Comparison of ENCODE assay signal across 19 cellular contexts in the genomic region with DNA sequence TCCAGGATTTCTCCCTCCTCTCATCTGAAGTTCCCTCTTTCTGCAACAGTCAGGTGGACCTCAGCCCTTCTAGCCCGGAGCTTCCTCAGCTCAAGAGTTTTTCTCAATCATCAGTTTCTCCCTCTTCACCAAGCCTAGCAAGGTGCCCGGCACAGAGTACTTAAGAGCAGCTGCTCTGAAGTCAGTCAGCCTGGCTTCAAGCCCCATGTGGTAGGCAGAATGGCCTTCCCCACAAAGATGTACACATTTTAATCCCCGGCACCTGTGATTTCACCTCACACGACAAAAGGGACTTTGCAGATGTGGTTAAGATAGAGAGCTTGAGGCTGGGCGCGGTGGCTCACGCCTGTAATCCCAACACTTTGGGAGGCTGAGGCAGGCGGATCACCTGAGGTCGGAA. TPM values are rescaled to one million over a fixed set of nuclear protein-coding genes. Genes with fewer than 3 reads are reported as not detected.
A peak's percentile ranks its signal among the peaks of the same experiment; 100 is the strongest.
DNase-seq lines count a peak whose midpoint lies in the region; ATAC-seq, FAIRE-seq and TF ChIP-seq lines count a peak whose summit lies in the region.
"Had no signal": no experiment of that assay in that cellular context is flagged by ENCODE, and none has a peak within 500 bp of the region (broad histone marks: within the 10 kb centered on the region; RNA-seq: fewer than 3 reads in every experiment).

No MANE protein-coding gene starts in this region.

- no peak for TF ChIP-seq RAD21 in K562 (CRISPR knock-in tag; conservative IDR thresholded peaks at IDR 0.05 in 1 of 2, IDR thresholded peaks at IDR 0.05 in 1 of 2)

- H3K4me3 Mint-ChIP-seq in activated naive CD8-positive, alpha-beta T cell: peak overlapping the region; percentile 13
- H3K4me3 Mint-ChIP-seq in activated naive CD8-positive, alpha-beta T cell treated with anti-CD3 and anti-CD28 coated beads for 36 hours: no peak overlapping the region
- H3K4me3 Mint-ChIP-seq in type B pancreatic cell (peak overlapping the region; percentile 38), progenitor cell of endocrine pancreas (ENCODE audit: low read depth) (no peak overlapping the region)

- peaks cover 5% of the 10 kb centered on the region; the same call in 1 of the 2 replicates for H4K20me1 ChIP-seq in K562 (replicated peaks; ENCODE audit: control insufficient read depth, insufficient read depth, low read length)
- H4K20me1 ChIP-seq: BLaER1 had no signal

- H3K27me3 Mint-ChIP-seq in activated naive CD8-positive, alpha-beta T cell: peaks cover 14% of the 10 kb centered on the region
- peaks cover 53% of the 10 kb centered on the region for H3K27me3 Mint-ChIP-seq in activated naive CD8-positive, alpha-beta T cell treated with anti-CD3 and anti-CD28 coated beads for 36 hours
- H3K27me3 Mint-ChIP-seq in type B pancreatic cell (peaks cover 49% of the 10 kb centered on the region), progenitor cell of endocrine pancreas (peaks cover 44% of the 10 kb centered on the region)

- H3K9ac ChIP-seq in K562 (ENCODE audit: insufficient read depth in 1 of 2, low read depth in 2 of 2, low read length in 2 of 2): no peak overlapping the region
- H3K9ac ChIP-seq: BLaER1 had no signal

- no peak overlapping the region for H3K27ac ChIP-seq in K562 (ENCODE audit: extremely low read depth, low read depth, low read length)
- H3K27ac ChIP-seq: 22Rv1, BLaER1, SJSA1 had no signal

- TF ChIP-seq CTCF in K562 (IDR thresholded peaks at IDR 0.05 in 2 of 3, conservative IDR thresholded peaks at IDR 0.05 in 1 of 3; ENCODE audit: insufficient read depth in 2 of 3, low read depth in 1 of 3, low read length in 3 of 3): no peak
- no peak for TF ChIP-seq CTCF in type B pancreatic cell (conservative IDR thresholded peaks at IDR 0.05)
- TF ChIP-seq CTCF in progenitor cell of endocrine pancreas (IDR thresholded peaks at IDR 0.05; ENCODE audit: unreplicated experiment): no peak

- no peak for FAIRE-seq in K562 (lab: Jason Lieb, UNC)
- FAIRE-seq: D721Med, GM12892 had no signal

- H3K4me1 Mint-ChIP-seq in activated naive CD8-positive, alpha-beta T cell (ENCODE audit: low read depth): peaks cover 5% of the 10 kb centered on the region
- peaks cover 7% of the 10 kb centered on the region for H3K4me1 Mint-ChIP-seq in activated naive CD8-positive, alpha-beta T cell treated with anti-CD3 and anti-CD28 coated beads for 36 hours
- peaks cover 15% of the 10 kb centered on the region for H3K4me1 Mint-ChIP-seq in type B pancreatic cell (ENCODE audit: unreplicated experiment)
- H3K4me1 Mint-ChIP-seq in progenitor cell of endocrine pancreas (ENCODE audit: low read depth): peaks cover 2% of the 10 kb centered on the region

- H3K27me3 ChIP-seq in K562 (ENCODE audit: control insufficient read depth in 2 of 2, insufficient read depth in 2 of 2, low read length in 2 of 2): peaks cover 13 to 57% of the 10 kb centered on the region in 2 experiments; a peak in 4 of 5 replicates

- no peaks in the 10 kb centered on the region for H3K36me3 ChIP-seq in K562 (ENCODE audit: control insufficient read depth, insufficient read depth, low read length)
- H3K36me3 ChIP-seq: BLaER1, SJSA1 had no signal

- no peaks in the 10 kb centered on the region for H3K36me3 Mint-ChIP-seq in activated naive CD8-positive, alpha-beta T cell
- H3K36me3 Mint-ChIP-seq in activated naive CD8-positive, alpha-beta T cell treated with anti-CD3 and anti-CD28 coated beads for 36 hours: no peaks in the 10 kb centered on the region
- no peaks in the 10 kb centered on the region for H3K36me3 Mint-ChIP-seq in type B pancreatic cell
- H3K36me3 Mint-ChIP-seq in progenitor cell of endocrine pancreas (ENCODE audit: insufficient read depth): no peaks in the 10 kb centered on the region
- H3K36me3 Mint-ChIP-seq: CD4-positive, CD25-positive, alpha-beta regulatory T cell had no signal

- CTCF ChIA-PET in K562 (lab: Yijun Ruan, JAX; ENCODE audit: low intra/inter-chr PET ratio): interaction anchor here (1.2 to 2.4 kb wide), 3 partner anchors 248 to 491 kb away, joined by 4 to 7 read pairs (median 6); no protein-coding TSS in a partner anchor

- no peaks in the 10 kb centered on the region for H3K9me3 Mint-ChIP-seq in activated naive CD8-positive, alpha-beta T cell (ENCODE audit: low read depth)
- peaks cover 2% of the 10 kb centered on the region for H3K9me3 Mint-ChIP-seq in activated naive CD8-positive, alpha-beta T cell treated with anti-CD3 and anti-CD28 coated beads for 36 hours
- H3K9me3 Mint-ChIP-seq in type B pancreatic cell (no peaks in the 10 kb centered on the region), progenitor cell of endocrine pancreas (ENCODE audit: low read depth) (no peaks in the 10 kb centered on the region)
- H3K9me3 Mint-ChIP-seq: IgD-negative memory B cell had no signal

- BruUV-seq in K562 (replicated peaks; lab: Mats Ljungman, UMichigan): no TSS peak

- intact Hi-C loops in K562 (cut with micrococcal nuclease): loop anchor here (2.0 to 5.0 kb wide), 2 partner anchors 54 to 153 kb away; no protein-coding TSS in a partner anchor

- H3K27ac Mint-ChIP-seq in activated naive CD8-positive, alpha-beta T cell: no peak overlapping the region
- H3K27ac Mint-ChIP-seq in activated naive CD8-positive, alpha-beta T cell treated with anti-CD3 and anti-CD28 coated beads for 36 hours: no peak overlapping the region
- H3K27ac Mint-ChIP-seq in type B pancreatic cell (no peak overlapping the region), progenitor cell of endocrine pancreas (no peak overlapping the region)
- H3K27ac Mint-ChIP-seq: IgD-negative memory B cell had no signal

- POLR2A ChIA-PET in K562 (lab: Yijun Ruan, JAX): interaction anchor here (0.6 kb wide), 1 partner anchor 18 kb away, joined by 3 read pairs; no protein-coding TSS in a partner anchor

- no peak for TF ChIP-seq EP300 in K562 (IDR thresholded peaks at IDR 0.05; ENCODE audit: low read length)

- H3K4me3 ChIP-seq in K562: no peak overlapping the region
- H3K4me3 ChIP-seq: BLaER1, SJSA1 had no signal

- ATAC-seq in K562: no peak

- H3K4me2 ChIP-seq in K562 (ENCODE audit: insufficient read depth, low read length): no peak overlapping the region
- H3K4me2 ChIP-seq: BLaER1 had no signal

- no peak overlapping the region for H2AFZ ChIP-seq in K562 (ENCODE audit: low read depth, low read length)

- WGBS in K562 (ENCODE audit: insufficient coverage, low coverage, missing lambda C conversion rate): 7% methylated on average over 9 of the region's 9 CpGs

- in situ Hi-C loops in K562 (cut with MboI): no loop called here

- no peaks in the 10 kb centered on the region for H3K9me1 ChIP-seq in K562 (ENCODE audit: control insufficient read depth, insufficient read depth, low read length)

- no peak for TF ChIP-seq POLR2A in K562 (conservative IDR thresholded peaks at IDR 0.05)

- peaks cover 10 to 12% of the 10 kb centered on the region in 2 experiments; a peak in 4 of 5 replicates for H3K4me1 ChIP-seq in K562 (replicated peaks in 1 of 2; ENCODE audit: control insufficient read depth in 2 of 2, insufficient read depth in 2 of 2, low read length in 2 of 2)

- DNase-seq in DMS153 (lab: John Stamatoyannopoulos, UW) (peak; percentile 10), DMS153 treated with DMSO at 0.1 percent for 48 hours (lab: John Stamatoyannopoulos, UW; ENCODE audit: unreplicated experiment) (no peak), K562 (ENCODE audit: extremely low read depth in 1 of 4, low spot score in 3 of 4) (no peak), type B pancreatic cell (ENCODE audit: extremely low spot score, unreplicated experiment) (no peak), Ammon's horn (ENCODE audit: low spot score) (no peak), progenitor cell of endocrine pancreas (ENCODE audit: low spot score, unreplicated experiment) (no peak)
- no peak for DNase-seq in activated naive CD8-positive, alpha-beta T cell treated with anti-CD3 and anti-CD28 coated beads for 36 hours

- no peaks in the 10 kb centered on the region for H3K79me2 ChIP-seq in K562 (ENCODE audit: control insufficient read depth, insufficient read depth, low read length)

- peaks cover 3% of the 10 kb centered on the region; the same call in 1 of the 2 replicates for H3K9me3 ChIP-seq in K562 (replicated peaks; ENCODE audit: control insufficient read depth, insufficient read depth, low read depth, low read length)
- H3K9me3 ChIP-seq: SJSA1 had no signal

RNA-seq across cellular contexts. Expression of a gene that starts 15.1 kb away (rescaled TPM):
- not detected for total RNA-seq in activated naive CD8-positive, alpha-beta T cell treated with anti-CD3 and anti-CD28 coated beads for 36 hours
- not detected in 2 replicates for total RNA-seq in K562 (2011; cell fraction: chromatin; rRNA removed; ENCODE audit: low replicate concordance)
- total RNA-seq in K562 (2011; cell fraction: nucleolus; rRNA removed): not detected in 2 replicates
- total RNA-seq in K562 (2011; cell fraction: nucleoplasm; rRNA removed): not detected in 2 replicates
- total RNA-seq in K562 (2014; rRNA removed): not detected in 2 replicates
- not detected in 2 replicates for total RNA-seq in K562 (2014; rRNA removed; fragmentation: Illumina TruSeq; extraction: Trizol)
- not detected in 2 replicates for total RNA-seq in K562 (2015; rRNA removed; fragmentation: Illumina TruSeq; extraction: Trizol)
- total RNA-seq in K562 (2021): not detected in 2 replicates
- not detected in 2 replicates for polyA plus RNA-seq in K562 (2011; rRNA removed)
- polyA plus RNA-seq in K562 (2011; cell fraction: cytosol; rRNA removed): not detected in 2 replicates
- polyA plus RNA-seq in K562 (2011; cell fraction: nucleus; rRNA removed): not detected in 2 replicates
- polyA plus RNA-seq in K562 (2012): not detected in 2 replicates
- polyA plus RNA-seq in K562 (2014; fragmentation: Illumina TruSeq; extraction: Trizol): not detected in 2 replicates
- not detected for polyA plus RNA-seq in K562 (2014; fragmentation: Nextera tagmentation; extraction: Ambion mirVana)
- not detected in 2 replicates for polyA plus RNA-seq in K562 (2014; rRNA removed)
- polyA minus RNA-seq in K562 (2011; rRNA and poly(A)+ RNA removed): not detected in 2 replicates
- polyA minus RNA-seq in K562 (2011; cell fraction: cytosol; rRNA and poly(A)+ RNA removed): not detected in 2 replicates
- not detected in 2 replicates for polyA minus RNA-seq in K562 (2011; cell fraction: nucleus; rRNA and poly(A)+ RNA removed)
- total RNA-seq in type B pancreatic cell (ENCODE audit: low replicate concordance): not detected in 2 replicates
- 1.4 and 1.5 TPM in 2 replicates for total RNA-seq in progenitor cell of endocrine pancreas
- total RNA-seq: CD4-positive, CD25-positive, alpha-beta regulatory T cell; H4; NCI-H460; PC-3; Right ventricle myocardium inferior; SJSA1 had no signal
- polyA plus RNA-seq: CD4-positive, CD25-positive, alpha-beta regulatory T cell; IgD-negative memory B cell had no signal

RNA-seq across cellular contexts. Expression of a gene that starts 16.6 kb away (rescaled TPM):
- total RNA-seq in activated naive CD8-positive, alpha-beta T cell treated with anti-CD3 and anti-CD28 coated beads for 36 hours: 1 to 10 TPM in 1 of 2 experiments, under 1 TPM in 1; 0.64 to 1.1 TPM
- total RNA-seq in K562 (2011; cell fraction: chromatin; rRNA removed; ENCODE audit: low replicate concordance): not detected in 2 replicates
- not detected in 2 replicates for total RNA-seq in K562 (2011; cell fraction: nucleolus; rRNA removed)
- not detected in 2 replicates for total RNA-seq in K562 (2011; cell fraction: nucleoplasm; rRNA removed)
- total RNA-seq in K562 (2014; rRNA removed): 0.09 and 0.24 TPM in 2 replicates
- total RNA-seq in K562 (2014; rRNA removed; fragmentation: Illumina TruSeq; extraction: Trizol): not detected in 2 replicates
- not detected in 2 replicates for total RNA-seq in K562 (2015; rRNA removed; fragmentation: Illumina TruSeq; extraction: Trizol)
- total RNA-seq in K562 (2021): 0.13 TPM in 1 of 2 replicates, not detected in the other
- not detected in 2 replicates for polyA plus RNA-seq in K562 (2011; rRNA removed)
- polyA plus RNA-seq in K562 (2011; cell fraction: cytosol; rRNA removed): 0.15 TPM in 1 of 2 replicates, not detected in the other
- polyA plus RNA-seq in K562 (2011; cell fraction: nucleus; rRNA removed): 0.08 TPM in 1 of 2 replicates, not detected in the other
- polyA plus RNA-seq in K562 (2012): 0.04 TPM in 1 of 2 replicates, not detected in the other
- polyA plus RNA-seq in K562 (2014; fragmentation: Illumina TruSeq; extraction: Trizol): not detected in 2 replicates
- polyA plus RNA-seq in K562 (2014; fragmentation: Nextera tagmentation; extraction: Ambion mirVana): not detected
- 0.20 TPM in 1 of 2 replicates, not detected in the other for polyA plus RNA-seq in K562 (2014; rRNA removed)
- polyA minus RNA-seq in K562 (2011; rRNA and poly(A)+ RNA removed): not detected in 2 replicates
- not detected in 2 replicates for polyA minus RNA-seq in K562 (2011; cell fraction: cytosol; rRNA and poly(A)+ RNA removed)
- polyA minus RNA-seq in K562 (2011; cell fraction: nucleus; rRNA and poly(A)+ RNA removed): not detected in 2 replicates
- 0.75 TPM in 1 of 2 replicates, not detected in the other for total RNA-seq in type B pancreatic cell (ENCODE audit: low replicate concordance)
- total RNA-seq in progenitor cell of endocrine pancreas: 0.20 TPM in 1 of 2 replicates, not detected in the other
- total RNA-seq: CD4-positive, CD25-positive, alpha-beta regulatory T cell; H4; NCI-H460; Right ventricle myocardium inferior; SJSA1 had no signal
- polyA plus RNA-seq: IgD-negative memory B cell had no signal

RNA-seq across cellular contexts. Expression of a gene that starts 37.2 kb away (rescaled TPM):
- total RNA-seq in activated naive CD8-positive, alpha-beta T cell treated with anti-CD3 and anti-CD28 coated beads for 36 hours: not detected
- not detected in 2 replicates for total RNA-seq in K562 (2011; cell fraction: chromatin; rRNA removed; ENCODE audit: low replicate concordance)
- total RNA-seq in K562 (2011; cell fraction: nucleolus; rRNA removed): not detected in 2 replicates
- total RNA-seq in K562 (2011; cell fraction: nucleoplasm; rRNA removed): not detected in 2 replicates
- not detected in 2 replicates for total RNA-seq in K562 (2014; rRNA removed)
- not detected in 2 replicates for total RNA-seq in K562 (2014; rRNA removed; fragmentation: Illumina TruSeq; extraction: Trizol)
- not detected in 2 replicates for total RNA-seq in K562 (2015; rRNA removed; fragmentation: Illumina TruSeq; extraction: Trizol)
- 0.67 and 0.78 TPM in 2 replicates for total RNA-seq in K562 (2021)
- polyA plus RNA-seq in K562 (2011; rRNA removed): not detected in 2 replicates
- polyA plus RNA-seq in K562 (2011; cell fraction: cytosol; rRNA removed): not detected in 2 replicates
- not detected in 2 replicates for polyA plus RNA-seq in K562 (2011; cell fraction: nucleus; rRNA removed)
- polyA plus RNA-seq in K562 (2012): not detected in 2 replicates
- not detected in 2 replicates for polyA plus RNA-seq in K562 (2014; fragmentation: Illumina TruSeq; extraction: Trizol)
- not detected for polyA plus RNA-seq in K562 (2014; fragmentation: Nextera tagmentation; extraction: Ambion mirVana)
- polyA plus RNA-seq in K562 (2014; rRNA removed): not detected in 2 replicates
- not detected in 2 replicates for polyA minus RNA-seq in K562 (2011; rRNA and poly(A)+ RNA removed)
- polyA minus RNA-seq in K562 (2011; cell fraction: cytosol; rRNA and poly(A)+ RNA removed): 13.5 and 21.4 TPM in 2 replicates
- 3.8 and 5.7 TPM in 2 replicates for polyA minus RNA-seq in K562 (2011; cell fraction: nucleus; rRNA and poly(A)+ RNA removed)
- total RNA-seq in type B pancreatic cell (ENCODE audit: low replicate concordance): 35.7 and 73.6 TPM in 2 replicates
- not detected in 2 replicates for total RNA-seq in progenitor cell of endocrine pancreas
- total RNA-seq: CD4-positive, CD25-positive, alpha-beta regulatory T cell; SJSA1 had no signal
- polyA plus RNA-seq: CD4-positive, CD25-positive, alpha-beta regulatory T cell; IgD-negative memory B cell had no signal

RNA-seq across cellular contexts. Expression of a gene that starts 56.7 kb away (rescaled TPM):
- total RNA-seq in activated naive CD8-positive, alpha-beta T cell treated with anti-CD3 and anti-CD28 coated beads for 36 hours: 10 to 100 TPM; 24.6 to 25.5 TPM
- 3.6 and 8.4 TPM in 2 replicates for total RNA-seq in K562 (2011; cell fraction: chromatin; rRNA removed; ENCODE audit: low replicate concordance)
- total RNA-seq in K562 (2011; cell fraction: nucleolus; rRNA removed): 8.3 and 10.0 TPM in 2 replicates
- 9.6 and 14.5 TPM in 2 replicates for total RNA-seq in K562 (2011; cell fraction: nucleoplasm; rRNA removed)
- total RNA-seq in K562 (2014; rRNA removed): 6.0 and 6.9 TPM in 2 replicates
- 6.3 and 7.5 TPM in 2 replicates for total RNA-seq in K562 (2014; rRNA removed; fragmentation: Illumina TruSeq; extraction: Trizol)
- 8.9 and 9.7 TPM in 2 replicates for total RNA-seq in K562 (2015; rRNA removed; fragmentation: Illumina TruSeq; extraction: Trizol)
- 8.7 and 10.7 TPM in 2 replicates for total RNA-seq in K562 (2021)
- 4.7 and 5.3 TPM in 2 replicates for polyA plus RNA-seq in K562 (2011; rRNA removed)
- 3.7 and 4.4 TPM in 2 replicates for polyA plus RNA-seq in K562 (2011; cell fraction: cytosol; rRNA removed)
- 2.4 and 3.4 TPM in 2 replicates for polyA plus RNA-seq in K562 (2011; cell fraction: nucleus; rRNA removed)
- 9.2 and 11.6 TPM in 2 replicates for polyA plus RNA-seq in K562 (2012)
- 7.8 and 8.4 TPM in 2 replicates for polyA plus RNA-seq in K562 (2014; fragmentation: Illumina TruSeq; extraction: Trizol)
- polyA plus RNA-seq in K562 (2014; fragmentation: Nextera tagmentation; extraction: Ambion mirVana): 1 to 10 TPM; 2.1 to 4.2 TPM
- polyA plus RNA-seq in K562 (2014; rRNA removed): 6.4 and 6.7 TPM in 2 replicates
- polyA minus RNA-seq in K562 (2011; rRNA and poly(A)+ RNA removed): 9.0 and 9.1 TPM in 2 replicates
- polyA minus RNA-seq in K562 (2011; cell fraction: cytosol; rRNA and poly(A)+ RNA removed): 6.7 and 7.5 TPM in 2 replicates
- 1.2 and 1.7 TPM in 2 replicates for polyA minus RNA-seq in K562 (2011; cell fraction: nucleus; rRNA and poly(A)+ RNA removed)
- total RNA-seq in type B pancreatic cell (ENCODE audit: low replicate concordance): 67.2 and 133 TPM in 2 replicates
- total RNA-seq in progenitor cell of endocrine pancreas: 112 and 121 TPM in 2 replicates
- polyA plus RNA-seq: IgD-negative memory B cell had no signal

Comparison
In these comparisons a context has a peak if more than half of its experiments do, and no peak if none do; other contexts are left out.
1. H3K4me3 Mint-ChIP-seq: peak in activated naive CD8-positive, alpha-beta T cell (single experiment) and type B pancreatic cell (single experiment); none in activated naive CD8-positive, alpha-beta T cell treated with anti-CD3 and anti-CD28 coated beads for 36 hours (single experiment) and progenitor cell of endocrine pancreas (single experiment).
2. RNA of a gene that starts 37.2 kb away (total RNA-seq): 35.7 to 73.6 TPM in type B pancreatic cell; 0.67 to 0.78 TPM in K562, not detected in progenitor cell of endocrine pancreas and not detected in activated naive CD8-positive, alpha-beta T cell treated with anti-CD3 and anti-CD28 coated beads for 36 hours; every median in the first group is over 10 times any median in the second.